Comparison of ENCODE assay signal across 9 cellular contexts in the genomic region with DNA sequence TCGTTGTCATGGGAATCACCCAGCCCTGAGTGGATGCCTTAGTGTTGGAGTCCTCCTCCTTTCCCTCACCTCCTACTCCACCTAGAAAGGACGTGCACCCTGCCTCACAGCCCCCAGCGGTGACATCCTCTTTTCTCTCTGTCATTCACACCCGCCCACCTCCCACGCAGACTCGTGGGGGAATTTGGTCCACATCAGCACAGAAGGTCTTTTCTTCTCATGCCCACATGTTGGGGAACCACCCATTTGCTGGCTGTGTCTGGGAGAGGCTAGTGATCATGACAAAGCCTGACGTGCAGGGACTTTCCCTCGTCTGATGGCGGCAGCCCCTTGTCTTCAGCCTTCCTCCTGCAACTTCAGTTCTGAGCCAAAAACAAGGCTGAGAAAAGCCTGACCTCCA.
DNase-seq lines count a peak whose midpoint lies in the region; ATAC-seq and TF ChIP-seq lines count a peak whose summit lies in the region.
"Had no signal": no experiment of that assay in that cellular context is flagged by ENCODE, and none has a peak within 500 bp of the region (broad histone marks: within the 10 kb centered on the region; RNA-seq: fewer than 3 reads in every experiment).

No MANE protein-coding gene starts in this region.

- ATAC-seq in HG03460 (IDR thresholded peaks at IDR 0.05; ENCODE audit: unreplicated experiment) = peak; percentile 76
- ATAC-seq in upper lobe of left lung (ENCODE audit: low FRiP score in 2 of 2) = no peak

- peaks cover 38% of the 10 kb centered on the region for H3K4me1 Mint-ChIP-seq in activated T-helper 2 cell treated with anti-CD3 and anti-CD28 coated beads, Interferon-gamma antibody, Interleukin-2, Interleukin-4, amounts not matched to agents 10 μg/mL and 5 μg/mL and 100 μg/mL, durations not matched to agents 14 hours and 24 hours and 36 hours (ENCODE audit: low read depth)

- no peak for TF ChIP-seq POLR2A in upper lobe of left lung (IDR thresholded peaks at IDR 0.05)

- H3K27ac ChIP-seq in upper lobe of left lung = no peak overlapping the region

- TF ChIP-seq CTCF in GM20000 (IDR thresholded peaks at IDR 0.05; ENCODE audit: extremely low read depth, missing control alignments) (no peak), upper lobe of left lung (IDR thresholded peaks at IDR 0.05) (no peak)

- H3K36me3 ChIP-seq in upper lobe of left lung = no peaks in the 10 kb centered on the region

- WGBS in upper lobe of left lung, 2 donors = 47 to 77% methylated on average over 9 of the region's 9 CpGs

- no peaks in the 10 kb centered on the region for H3K27me3 ChIP-seq in upper lobe of left lung

- peaks cover 10% of the 10 kb centered on the region for H3K27me3 Mint-ChIP-seq in activated T-helper 2 cell treated with anti-CD3 and anti-CD28 coated beads, Interferon-gamma antibody, Interleukin-2, Interleukin-4, amounts not matched to agents 10 μg/mL and 5 μg/mL and 100 μg/mL, durations not matched to agents 14 hours and 24 hours and 36 hours (ENCODE audit: low read depth)

- no peaks in the 10 kb centered on the region for H3K36me3 Mint-ChIP-seq in activated T-helper 2 cell treated with anti-CD3 and anti-CD28 coated beads, Interferon-gamma antibody, Interleukin-2, Interleukin-4, amounts not matched to agents 10 μg/mL and 5 μg/mL and 100 μg/mL, durations not matched to agents 14 hours and 24 hours and 36 hours (ENCODE audit: low read depth)

- no peak for TF ChIP-seq EP300 in upper lobe of left lung (IDR thresholded peaks at IDR 0.05)

- peak overlapping the region; percentile 5 for H3K4me3 Mint-ChIP-seq in activated T-helper 2 cell treated with anti-CD3 and anti-CD28 coated beads, Interferon-gamma antibody, Interleukin-2, Interleukin-4, amounts not matched to agents 10 μg/mL and 5 μg/mL and 100 μg/mL, durations not matched to agents 14 hours and 24 hours and 36 hours (ENCODE audit: low read depth)

- peak overlapping the region; percentile 71 for H3K27ac Mint-ChIP-seq in activated T-helper 2 cell treated with anti-CD3 and anti-CD28 coated beads, Interferon-gamma antibody, Interleukin-2, Interleukin-4, amounts not matched to agents 10 μg/mL and 5 μg/mL and 100 μg/mL, durations not matched to agents 14 hours and 24 hours and 36 hours

- H3K9me3 ChIP-seq in upper lobe of left lung = no peaks in the 10 kb centered on the region

- intact Hi-C loops in activated T-helper 2 cell treated with anti-CD3 and anti-CD28 coated beads, Interferon-gamma antibody, Interleukin-2, Interleukin-4, amounts not matched to agents 10 μg/mL and 5 μg/mL and 100 μg/mL, durations not matched to agents 14 hours and 24 hours and 36 hours (cut with micrococcal nuclease) = loop anchor here (5.0 to 10.0 kb wide), 8 partner anchors 71 to 811 kb away; a partner anchor contains a TSS

- H3K4me3 ChIP-seq in upper lobe of left lung = no peak overlapping the region
- H3K4me3 ChIP-seq: lung had no signal

- H3K9me3 Mint-ChIP-seq in activated T-helper 2 cell treated with anti-CD3 and anti-CD28 coated beads, Interferon-gamma antibody, Interleukin-2, Interleukin-4, amounts not matched to agents 10 μg/mL and 5 μg/mL and 100 μg/mL, durations not matched to agents 14 hours and 24 hours and 36 hours = no peaks in the 10 kb centered on the region

- H3K4me1 ChIP-seq in upper lobe of left lung = peaks cover 0 to 5% (median 0%) of the 10 kb centered on the region in 4 donors

- DNase-seq in GM20000 (ENCODE audit: low spot score) (peak; percentile 82), COR-L47 (lab: John Stamatoyannopoulos, UW) (no peak), NCI-H146 (lab: John Stamatoyannopoulos, UW) (no peak), upper lobe of left lung (no peak), hypothalamus (lab: John Stamatoyannopoulos, UW) (no peak)
- peak; percentile 26 for DNase-seq in activated T-helper 2 cell treated with anti-CD3 and anti-CD28 coated beads, Interferon-gamma antibody, Interleukin-2, Interleukin-4, amounts not matched to agents 10 μg/mL and 5 μg/mL and 100 μg/mL, durations not matched to agents 14 hours and 24 hours and 36 hours (ENCODE audit: low spot score)
- peak; percentile 17 to 71 (median 29) for DNase-seq in stimulated activated CD4-positive, alpha-beta T cell treated with anti-CD3 and anti-CD28 coated beads, TNF-alpha, amount 100 ng/mL, for 1 hour (ENCODE audit: low read depth in 3 of 3, low spot score in 1 of 3)

Comparison
In these comparisons a context has a peak if more than half of its experiments do, and no peak if none do; other contexts are left out.
1. DNase-seq: peak in GM20000 (single experiment), activated T-helper 2 cell treated with anti-CD3 and anti-CD28 coated beads, Interferon-gamma antibody, Interleukin-2, Interleukin-4, amounts not matched to agents 10 μg/mL and 5 μg/mL and 100 μg/mL, durations not matched to agents 14 hours and 24 hours and 36 hours (single experiment) and stimulated activated CD4-positive, alpha-beta T cell treated with anti-CD3 and anti-CD28 coated beads, TNF-alpha, amount 100 ng/mL, for 1 hour (3 of 3); none in COR-L47 (single experiment), NCI-H146 (single experiment), upper lobe of left lung (0 of 2) and hypothalamus (0 of 51).